Comparison of ENCODE assay signal across 1 cellular context in the genomic region with DNA sequence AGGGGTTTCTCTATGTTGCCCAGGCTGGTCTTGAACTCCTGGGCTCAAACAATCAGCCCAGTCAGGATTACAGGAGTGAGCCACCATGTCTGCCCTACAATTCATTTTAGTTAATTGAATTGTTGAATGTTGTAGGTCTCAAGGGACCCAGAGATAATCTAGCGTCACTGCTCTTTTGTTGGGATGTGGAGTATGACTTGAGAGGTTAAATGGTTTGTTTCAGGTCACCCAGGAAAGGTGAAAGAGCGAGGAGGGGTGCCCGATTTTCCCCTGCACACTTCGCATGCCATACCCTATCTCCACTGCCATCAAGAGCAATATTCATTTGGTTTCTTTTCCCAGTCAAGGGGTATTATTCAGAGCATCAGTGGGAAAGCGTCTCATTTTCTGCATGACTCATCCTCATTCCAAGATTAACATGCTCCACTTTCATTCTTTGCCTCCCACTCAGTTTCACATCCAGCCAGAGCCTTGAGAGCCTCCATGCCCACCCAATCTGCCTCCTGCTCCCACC.
A peak's percentile ranks its signal among the peaks of the same experiment; 100 is the strongest.
TF ChIP-seq lines count a peak whose summit lies in the region.

No MANE protein-coding gene starts in this region.

TF ChIP-seq in HEK293, 187 proteins besides CTCF, POLR2A, EP300 and RAD21 (continued from another document and continues in another):
- TF ChIP-seq, protein P1, sequence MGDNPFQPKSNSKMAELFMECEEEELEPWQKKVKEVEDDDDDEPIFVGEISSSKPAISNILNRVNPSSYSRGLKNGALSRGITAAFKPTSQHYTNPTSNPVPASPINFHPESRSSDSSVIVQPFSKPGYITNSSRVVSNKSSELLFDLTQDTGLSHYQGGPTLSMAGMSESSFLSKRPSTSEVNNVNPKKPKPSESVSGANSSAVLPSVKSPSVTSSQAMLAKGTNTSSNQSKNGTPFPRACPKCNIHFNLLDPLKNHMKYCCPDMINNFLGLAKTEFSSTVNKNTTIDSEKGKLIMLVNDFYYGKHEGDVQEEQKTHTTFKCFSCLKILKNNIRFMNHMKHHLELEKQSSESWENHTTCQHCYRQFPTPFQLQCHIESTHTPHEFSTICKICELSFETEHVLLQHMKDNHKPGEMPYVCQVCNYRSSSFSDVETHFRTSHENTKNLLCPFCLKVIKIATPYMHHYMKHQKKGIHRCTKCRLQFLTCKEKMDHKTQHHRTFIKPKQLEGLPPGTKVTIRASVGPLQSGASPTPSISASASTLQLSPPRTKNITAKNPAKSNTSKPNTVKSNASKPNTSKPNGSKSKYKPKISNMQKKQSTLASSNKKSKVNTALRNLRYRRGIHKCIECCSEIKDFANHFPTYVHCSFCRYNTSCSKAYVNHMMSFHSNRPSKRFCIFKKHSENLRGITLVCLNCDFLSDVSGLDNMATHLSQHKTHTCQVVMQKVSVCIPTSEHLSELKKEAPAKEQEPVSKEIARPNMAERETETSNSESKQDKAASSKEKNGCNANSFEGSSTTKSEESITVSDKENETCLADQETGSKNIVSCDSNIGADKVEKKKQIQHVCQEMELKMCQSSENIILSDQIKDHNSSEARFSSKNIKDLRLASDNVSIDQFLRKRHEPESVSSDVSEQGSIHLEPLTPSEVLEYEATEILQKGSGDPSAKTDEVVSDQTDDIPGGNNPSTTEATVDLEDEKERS (tag by site-specific recombination; IDR thresholded peaks at IDR 0.05) = 0 out of 2 replicates have a peak, but pooled peaks have one; percentile 75
- TF ChIP-seq ZXDB (tag by site-specific recombination; IDR thresholded peaks at IDR 0.05) = peak; percentile 55; the same call in 1 of the 2 replicates
- no peak for TF ChIP-seq ZNF169 (tag by site-specific recombination; IDR thresholded peaks at IDR 0.05)
- TF ChIP-seq, protein P2, sequence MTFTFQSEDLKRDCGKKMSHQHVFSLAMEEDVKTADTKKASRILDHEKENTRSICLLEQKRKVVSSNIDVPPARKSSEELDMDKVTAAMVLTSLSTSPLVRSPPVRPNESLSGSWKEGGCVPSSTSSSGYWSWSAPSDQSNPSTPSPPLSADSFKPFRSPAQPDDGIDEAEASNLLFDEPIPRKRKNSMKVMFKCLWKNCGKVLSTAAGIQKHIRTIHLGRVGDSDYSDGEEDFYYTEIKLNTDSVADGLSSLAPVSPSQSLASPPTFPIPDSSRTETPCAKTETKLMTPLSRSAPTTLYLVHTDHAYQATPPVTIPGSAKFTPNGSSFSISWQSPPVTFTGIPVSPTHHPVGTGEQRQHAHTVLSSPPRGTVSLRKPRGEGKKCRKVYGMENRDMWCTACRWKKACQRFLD (tag by site-specific recombination; IDR thresholded peaks at IDR 0.05) = no peak
- TF ChIP-seq, protein P3, sequence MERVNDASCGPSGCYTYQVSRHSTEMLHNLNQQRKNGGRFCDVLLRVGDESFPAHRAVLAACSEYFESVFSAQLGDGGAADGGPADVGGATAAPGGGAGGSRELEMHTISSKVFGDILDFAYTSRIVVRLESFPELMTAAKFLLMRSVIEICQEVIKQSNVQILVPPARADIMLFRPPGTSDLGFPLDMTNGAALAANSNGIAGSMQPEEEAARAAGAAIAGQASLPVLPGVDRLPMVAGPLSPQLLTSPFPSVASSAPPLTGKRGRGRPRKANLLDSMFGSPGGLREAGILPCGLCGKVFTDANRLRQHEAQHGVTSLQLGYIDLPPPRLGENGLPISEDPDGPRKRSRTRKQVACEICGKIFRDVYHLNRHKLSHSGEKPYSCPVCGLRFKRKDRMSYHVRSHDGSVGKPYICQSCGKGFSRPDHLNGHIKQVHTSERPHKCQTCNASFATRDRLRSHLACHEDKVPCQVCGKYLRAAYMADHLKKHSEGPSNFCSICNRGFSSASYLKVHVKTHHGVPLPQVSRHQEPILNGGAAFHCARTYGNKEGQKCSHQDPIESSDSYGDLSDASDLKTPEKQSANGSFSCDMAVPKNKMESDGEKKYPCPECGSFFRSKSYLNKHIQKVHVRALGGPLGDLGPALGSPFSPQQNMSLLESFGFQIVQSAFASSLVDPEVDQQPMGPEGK (tag by site-specific recombination; IDR thresholded peaks at IDR 0.05) = peak; percentile 80
- TF ChIP-seq, protein P4, sequence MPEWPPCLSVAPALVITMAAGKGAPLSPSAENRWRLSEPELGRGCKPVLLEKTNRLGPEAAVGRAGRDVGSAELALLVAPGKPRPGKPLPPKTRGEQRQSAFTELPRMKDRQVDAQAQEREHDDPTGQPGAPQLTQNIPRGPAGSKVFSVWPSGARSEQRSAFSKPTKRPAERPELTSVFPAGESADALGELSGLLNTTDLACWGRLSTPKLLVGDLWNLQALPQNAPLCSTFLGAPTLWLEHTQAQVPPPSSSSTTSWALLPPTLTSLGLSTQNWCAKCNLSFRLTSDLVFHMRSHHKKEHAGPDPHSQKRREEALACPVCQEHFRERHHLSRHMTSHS (tag by site-specific recombination; IDR thresholded peaks at IDR 0.05) = no peak
- TF ChIP-seq ZNF561 (tag by site-specific recombination; IDR thresholded peaks at IDR 0.05; ENCODE audit: borderline replicate concordance) = 0 out of 2 replicates have a peak, but pooled peaks have one; percentile 22
- no peak for TF ChIP-seq ZNF544 (tag by site-specific recombination; IDR thresholded peaks at IDR 0.05)
- TF ChIP-seq, protein P5, sequence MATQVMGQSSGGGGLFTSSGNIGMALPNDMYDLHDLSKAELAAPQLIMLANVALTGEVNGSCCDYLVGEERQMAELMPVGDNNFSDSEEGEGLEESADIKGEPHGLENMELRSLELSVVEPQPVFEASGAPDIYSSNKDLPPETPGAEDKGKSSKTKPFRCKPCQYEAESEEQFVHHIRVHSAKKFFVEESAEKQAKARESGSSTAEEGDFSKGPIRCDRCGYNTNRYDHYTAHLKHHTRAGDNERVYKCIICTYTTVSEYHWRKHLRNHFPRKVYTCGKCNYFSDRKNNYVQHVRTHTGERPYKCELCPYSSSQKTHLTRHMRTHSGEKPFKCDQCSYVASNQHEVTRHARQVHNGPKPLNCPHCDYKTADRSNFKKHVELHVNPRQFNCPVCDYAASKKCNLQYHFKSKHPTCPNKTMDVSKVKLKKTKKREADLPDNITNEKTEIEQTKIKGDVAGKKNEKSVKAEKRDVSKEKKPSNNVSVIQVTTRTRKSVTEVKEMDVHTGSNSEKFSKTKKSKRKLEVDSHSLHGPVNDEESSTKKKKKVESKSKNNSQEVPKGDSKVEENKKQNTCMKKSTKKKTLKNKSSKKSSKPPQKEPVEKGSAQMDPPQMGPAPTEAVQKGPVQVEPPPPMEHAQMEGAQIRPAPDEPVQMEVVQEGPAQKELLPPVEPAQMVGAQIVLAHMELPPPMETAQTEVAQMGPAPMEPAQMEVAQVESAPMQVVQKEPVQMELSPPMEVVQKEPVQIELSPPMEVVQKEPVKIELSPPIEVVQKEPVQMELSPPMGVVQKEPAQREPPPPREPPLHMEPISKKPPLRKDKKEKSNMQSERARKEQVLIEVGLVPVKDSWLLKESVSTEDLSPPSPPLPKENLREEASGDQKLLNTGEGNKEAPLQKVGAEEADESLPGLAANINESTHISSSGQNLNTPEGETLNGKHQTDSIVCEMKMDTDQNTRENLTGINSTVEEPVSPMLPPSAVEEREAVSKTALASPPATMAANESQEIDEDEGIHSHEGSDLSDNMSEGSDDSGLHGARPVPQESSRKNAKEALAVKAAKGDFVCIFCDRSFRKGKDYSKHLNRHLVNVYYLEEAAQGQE (tag by site-specific recombination; IDR thresholded peaks at IDR 0.05) = no peak; the same call in 1 of the 2 replicates
- TF ChIP-seq, protein P6, sequence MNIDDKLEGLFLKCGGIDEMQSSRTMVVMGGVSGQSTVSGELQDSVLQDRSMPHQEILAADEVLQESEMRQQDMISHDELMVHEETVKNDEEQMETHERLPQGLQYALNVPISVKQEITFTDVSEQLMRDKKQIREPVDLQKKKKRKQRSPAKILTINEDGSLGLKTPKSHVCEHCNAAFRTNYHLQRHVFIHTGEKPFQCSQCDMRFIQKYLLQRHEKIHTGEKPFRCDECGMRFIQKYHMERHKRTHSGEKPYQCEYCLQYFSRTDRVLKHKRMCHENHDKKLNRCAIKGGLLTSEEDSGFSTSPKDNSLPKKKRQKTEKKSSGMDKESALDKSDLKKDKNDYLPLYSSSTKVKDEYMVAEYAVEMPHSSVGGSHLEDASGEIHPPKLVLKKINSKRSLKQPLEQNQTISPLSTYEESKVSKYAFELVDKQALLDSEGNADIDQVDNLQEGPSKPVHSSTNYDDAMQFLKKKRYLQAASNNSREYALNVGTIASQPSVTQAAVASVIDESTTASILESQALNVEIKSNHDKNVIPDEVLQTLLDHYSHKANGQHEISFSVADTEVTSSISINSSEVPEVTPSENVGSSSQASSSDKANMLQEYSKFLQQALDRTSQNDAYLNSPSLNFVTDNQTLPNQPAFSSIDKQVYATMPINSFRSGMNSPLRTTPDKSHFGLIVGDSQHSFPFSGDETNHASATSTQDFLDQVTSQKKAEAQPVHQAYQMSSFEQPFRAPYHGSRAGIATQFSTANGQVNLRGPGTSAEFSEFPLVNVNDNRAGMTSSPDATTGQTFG (tag by site-specific recombination; IDR thresholded peaks at IDR 0.05; ENCODE audit: borderline replicate concordance) = no peak
- no peak for TF ChIP-seq ZNF132 (tag by site-specific recombination; IDR thresholded peaks at IDR 0.05; ENCODE audit: borderline replicate concordance)
- peak; percentile 81 for TF ChIP-seq SCRT2 (tag by site-specific recombination; IDR thresholded peaks at IDR 0.05)
- TF ChIP-seq ZNF664 (tag by site-specific recombination; IDR thresholded peaks at IDR 0.05) = peak; percentile 58; the same call in 1 of the 2 replicates
- TF ChIP-seq ZNF596 (tag by site-specific recombination; IDR thresholded peaks at IDR 0.05) = 0 out of 2 replicates have a peak, but pooled peaks have one; percentile 16
- TF ChIP-seq ZNF621 (tag by site-specific recombination; IDR thresholded peaks at IDR 0.05) = no peak
- TF ChIP-seq ZNF660 (tag by site-specific recombination; IDR thresholded peaks at IDR 0.05) = peak; percentile 46; the same call in 1 of the 2 replicates
- 0 out of 2 replicates have a peak, but pooled peaks have one; percentile 63 for TF ChIP-seq ZNF391 (tag by site-specific recombination; IDR thresholded peaks at IDR 0.05; ENCODE audit: borderline replicate concordance, low read depth)
- TF ChIP-seq, protein P7, sequence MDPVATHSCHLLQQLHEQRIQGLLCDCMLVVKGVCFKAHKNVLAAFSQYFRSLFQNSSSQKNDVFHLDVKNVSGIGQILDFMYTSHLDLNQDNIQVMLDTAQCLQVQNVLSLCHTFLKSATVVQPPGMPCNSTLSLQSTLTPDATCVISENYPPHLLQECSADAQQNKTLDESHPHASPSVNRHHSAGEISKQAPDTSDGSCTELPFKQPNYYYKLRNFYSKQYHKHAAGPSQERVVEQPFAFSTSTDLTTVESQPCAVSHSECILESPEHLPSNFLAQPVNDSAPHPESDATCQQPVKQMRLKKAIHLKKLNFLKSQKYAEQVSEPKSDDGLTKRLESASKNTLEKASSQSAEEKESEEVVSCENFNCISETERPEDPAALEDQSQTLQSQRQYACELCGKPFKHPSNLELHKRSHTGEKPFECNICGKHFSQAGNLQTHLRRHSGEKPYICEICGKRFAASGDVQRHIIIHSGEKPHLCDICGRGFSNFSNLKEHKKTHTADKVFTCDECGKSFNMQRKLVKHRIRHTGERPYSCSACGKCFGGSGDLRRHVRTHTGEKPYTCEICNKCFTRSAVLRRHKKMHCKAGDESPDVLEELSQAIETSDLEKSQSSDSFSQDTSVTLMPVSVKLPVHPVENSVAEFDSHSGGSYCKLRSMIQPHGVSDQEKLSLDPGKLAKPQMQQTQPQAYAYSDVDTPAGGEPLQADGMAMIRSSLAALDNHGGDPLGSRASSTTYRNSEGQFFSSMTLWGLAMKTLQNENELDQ (tag by site-specific recombination; IDR thresholded peaks at IDR 0.05; ENCODE audit: low read depth) = no peak
- no peak; the same call in 1 of the 2 replicates for TF ChIP-seq ZNF184 (tag by site-specific recombination; IDR thresholded peaks at IDR 0.05)
- no peak for TF ChIP-seq MYNN (tag by site-specific recombination; IDR thresholded peaks at IDR 0.05; ENCODE audit: borderline replicate concordance)
- TF ChIP-seq, protein P8, sequence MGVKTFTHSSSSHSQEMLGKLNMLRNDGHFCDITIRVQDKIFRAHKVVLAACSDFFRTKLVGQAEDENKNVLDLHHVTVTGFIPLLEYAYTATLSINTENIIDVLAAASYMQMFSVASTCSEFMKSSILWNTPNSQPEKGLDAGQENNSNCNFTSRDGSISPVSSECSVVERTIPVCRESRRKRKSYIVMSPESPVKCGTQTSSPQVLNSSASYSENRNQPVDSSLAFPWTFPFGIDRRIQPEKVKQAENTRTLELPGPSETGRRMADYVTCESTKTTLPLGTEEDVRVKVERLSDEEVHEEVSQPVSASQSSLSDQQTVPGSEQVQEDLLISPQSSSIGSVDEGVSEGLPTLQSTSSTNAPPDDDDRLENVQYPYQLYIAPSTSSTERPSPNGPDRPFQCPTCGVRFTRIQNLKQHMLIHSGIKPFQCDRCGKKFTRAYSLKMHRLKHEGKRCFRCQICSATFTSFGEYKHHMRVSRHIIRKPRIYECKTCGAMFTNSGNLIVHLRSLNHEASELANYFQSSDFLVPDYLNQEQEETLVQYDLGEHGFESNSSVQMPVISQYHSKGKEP (tag by site-specific recombination; IDR thresholded peaks at IDR 0.05) = no peak
- 0 out of 2 replicates have a peak, but pooled peaks have one; percentile 25 for TF ChIP-seq ZNF2 (tag by site-specific recombination; IDR thresholded peaks at IDR 0.05)
- TF ChIP-seq, protein P9, sequence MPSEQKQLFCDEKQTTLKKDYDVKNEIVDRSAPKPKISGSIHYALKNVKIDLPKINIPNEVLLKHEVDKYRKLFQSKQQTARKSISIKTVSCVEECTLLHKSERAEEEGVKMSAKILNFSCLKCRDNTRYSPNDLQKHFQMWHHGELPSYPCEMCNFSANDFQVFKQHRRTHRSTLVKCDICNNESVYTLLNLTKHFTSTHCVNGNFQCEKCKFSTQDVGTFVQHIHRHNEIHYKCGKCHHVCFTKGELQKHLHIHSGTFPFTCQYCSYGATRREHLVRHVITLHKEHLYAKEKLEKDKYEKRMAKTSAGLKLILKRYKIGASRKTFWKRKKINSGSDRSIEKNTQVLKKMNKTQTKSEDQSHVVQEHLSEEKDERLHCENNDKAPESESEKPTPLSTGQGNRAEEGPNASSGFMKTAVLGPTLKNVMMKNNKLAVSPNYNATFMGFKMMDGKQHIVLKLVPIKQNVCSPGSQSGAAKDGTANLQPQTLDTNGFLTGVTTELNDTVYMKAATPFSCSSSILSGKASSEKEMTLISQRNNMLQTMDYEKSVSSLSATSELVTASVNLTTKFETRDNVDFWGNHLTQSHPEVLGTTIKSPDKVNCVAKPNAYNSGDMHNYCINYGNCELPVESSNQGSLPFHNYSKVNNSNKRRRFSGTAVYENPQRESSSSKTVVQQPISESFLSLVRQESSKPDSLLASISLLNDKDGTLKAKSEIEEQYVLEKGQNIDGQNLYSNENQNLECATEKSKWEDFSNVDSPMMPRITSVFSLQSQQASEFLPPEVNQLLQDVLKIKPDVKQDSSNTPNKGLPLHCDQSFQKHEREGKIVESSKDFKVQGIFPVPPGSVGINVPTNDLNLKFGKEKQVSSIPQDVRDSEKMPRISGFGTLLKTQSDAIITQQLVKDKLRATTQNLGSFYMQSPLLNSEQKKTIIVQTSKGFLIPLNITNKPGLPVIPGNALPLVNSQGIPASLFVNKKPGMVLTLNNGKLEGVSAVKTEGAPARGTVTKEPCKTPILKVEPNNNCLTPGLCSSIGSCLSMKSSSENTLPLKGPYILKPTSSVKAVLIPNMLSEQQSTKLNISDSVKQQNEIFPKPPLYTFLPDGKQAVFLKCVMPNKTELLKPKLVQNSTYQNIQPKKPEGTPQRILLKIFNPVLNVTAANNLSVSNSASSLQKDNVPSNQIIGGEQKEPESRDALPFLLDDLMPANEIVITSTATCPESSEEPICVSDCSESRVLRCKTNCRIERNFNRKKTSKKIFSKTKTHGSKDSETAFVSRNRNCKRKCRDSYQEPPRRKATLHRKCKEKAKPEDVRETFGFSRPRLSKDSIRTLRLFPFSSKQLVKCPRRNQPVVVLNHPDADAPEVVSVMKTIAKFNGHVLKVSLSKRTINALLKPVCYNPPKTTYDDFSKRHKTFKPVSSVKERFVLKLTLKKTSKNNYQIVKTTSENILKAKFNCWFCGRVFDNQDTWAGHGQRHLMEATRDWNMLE (tag by site-specific recombination; conservative IDR thresholded peaks at IDR 0.05; ENCODE audit: low read depth) = no peak
- TF ChIP-seq ZNF785 (tag by site-specific recombination; IDR thresholded peaks at IDR 0.05) = no peak
- no peak for TF ChIP-seq BCL11B (tag by site-specific recombination; IDR thresholded peaks at IDR 0.05; ENCODE audit: low read depth)
- TF ChIP-seq ZNF792 (tag by site-specific recombination; IDR thresholded peaks at IDR 0.05) = no peak
